In the genomic region with DNA sequence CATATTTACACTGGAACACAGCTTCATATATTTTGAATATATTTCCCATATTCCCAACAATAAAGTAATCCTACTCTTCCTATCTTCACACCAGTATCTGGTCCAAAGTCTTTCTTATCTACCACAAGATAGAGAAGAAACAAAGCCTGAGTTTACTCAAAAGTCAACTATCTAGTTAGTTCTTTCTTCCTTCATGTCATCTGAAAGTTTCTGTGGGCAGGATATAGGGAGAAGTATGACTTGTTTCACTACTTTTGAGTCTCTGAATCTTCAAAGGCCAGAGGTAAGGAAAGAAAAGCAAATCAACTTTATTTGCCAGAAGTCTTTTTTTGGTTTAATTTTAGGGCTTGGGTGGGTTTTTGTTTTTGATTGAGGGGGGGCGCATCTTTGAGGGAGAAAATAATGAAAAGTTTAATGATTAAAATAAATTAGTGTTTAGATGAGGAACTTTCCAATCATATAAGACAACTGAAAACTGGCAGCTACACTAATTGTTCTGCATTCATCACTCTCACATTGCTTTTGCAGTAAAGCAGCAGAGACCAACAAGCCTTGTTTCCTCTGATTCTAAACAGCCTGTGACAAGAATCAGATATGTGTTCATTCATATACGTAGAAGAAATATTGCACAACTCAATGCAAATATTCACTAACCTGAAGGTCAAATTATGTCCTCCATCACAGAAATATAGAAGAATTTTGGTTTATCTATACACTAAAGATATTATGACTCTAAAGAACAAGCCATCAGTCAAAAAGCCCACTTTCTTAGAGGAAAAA, we compare ENCODE assay signal across 11 cellular contexts. TPM values are rescaled to one million over a fixed set of nuclear protein-coding genes. Genes with fewer than 3 reads are reported as not detected.
DNase-seq lines count a peak whose midpoint lies in the region; ATAC-seq and TF ChIP-seq lines count a peak whose summit lies in the region.
"Had no signal": no experiment of that assay in that cellular context is flagged by ENCODE, and none has a peak within 500 bp of the region (broad histone marks: within the 10 kb centered on the region; RNA-seq: fewer than 3 reads in every experiment).

No MANE protein-coding gene starts in this region.

- peaks cover 53% of the 10 kb centered on the region for H4K20me1 ChIP-seq in PC-3 (ENCODE audit: low read length)

- H3K4me1 Mint-ChIP-seq in endodermal cell = peaks cover 39% of the 10 kb centered on the region

- H3K4me2 ChIP-seq in PC-3 (ENCODE audit: low read length) = no peak overlapping the region

- H3K36me3 ChIP-seq in endodermal cell (ENCODE audit: control insufficient read depth, insufficient read depth, low read length) (no peaks in the 10 kb centered on the region), PC-3 (ENCODE audit: low read depth, low read length) (0 out of 2 replicates have a peak, but pooled peaks cover 2% of the 10 kb centered on the region)

- 85 to 100% methylated on average over 1 to 2 of the region's 2 CpGs for WGBS in endodermal cell (ENCODE audit: insufficient coverage in 1 of 2, insufficient read length in 1 of 2), 2 experiments

- BruUV-seq in PC-3 (replicated peaks; lab: Mats Ljungman, UMichigan) = no TSS peak

- H3K9me3 Mint-ChIP-seq in endodermal cell = peaks cover 17% of the 10 kb centered on the region

- CTCF ChIA-PET in PC-3 (lab: Charles Lee) = no interaction called here

- no peaks in the 10 kb centered on the region for H3F3A ChIP-seq in PC-3 (ENCODE audit: low read length, unreplicated experiment)

- H3K27ac Mint-ChIP-seq in endodermal cell = no peak overlapping the region

- H3K36me3 Mint-ChIP-seq in endodermal cell (ENCODE audit: low read depth) = peaks cover 19% of the 10 kb centered on the region

- intact Hi-C loops in posterior vena cava (cut with DNase I) = no loop called here
- intact Hi-C loops in PC-3 (cut with micrococcal nuclease) = no loop called here

- no peak overlapping the region for H2AFZ ChIP-seq in PC-3 (ENCODE audit: low read length)

- no peak overlapping the region for H3K27ac ChIP-seq in endodermal cell (ENCODE audit: low read depth, low read length)
- H3K27ac ChIP-seq in PC-3 (ENCODE audit: low read length) = no peak overlapping the region
- H3K27ac ChIP-seq: SJSA1 had no signal

- H3K79me2 ChIP-seq in PC-3 (ENCODE audit: low read length) = peaks cover 96% of the 10 kb centered on the region

- H3K4me3 Mint-ChIP-seq in endodermal cell = peak overlapping the region; percentile 20

- ATAC-seq in GM18502 (IDR thresholded peaks at IDR 0.05; ENCODE audit: poor library complexity, unreplicated experiment) (peak; percentile 82), GM21423 (IDR thresholded peaks at IDR 0.05; ENCODE audit: unreplicated experiment) (peak; percentile 59), HG03432 (IDR thresholded peaks at IDR 0.05; ENCODE audit: unreplicated experiment) (peak; percentile 72), PC-3 (no peak), GM19328 (IDR thresholded peaks at IDR 0.05; ENCODE audit: unreplicated experiment) (no peak)

- no peaks in the 10 kb centered on the region for H3K27me3 Mint-ChIP-seq in endodermal cell (ENCODE audit: insufficient read depth)

- no peaks in the 10 kb centered on the region for H3K9me2 ChIP-seq in PC-3 (replicated peaks; ENCODE audit: low read length)

- TF ChIP-seq CTCF in endodermal cell (conservative IDR thresholded peaks at IDR 0.05) = no peak
- no peak for TF ChIP-seq CTCF in PC-3 (conservative IDR thresholded peaks at IDR 0.05; ENCODE audit: low read depth, low read length)

- POLR2A ChIA-PET in PC-3 (lab: Charles Lee; ENCODE audit: unreplicated experiment) = interaction anchor here (0.7 kb wide), 1 partner anchor 180 kb away, joined by 6 read pairs; no protein-coding TSS in a partner anchor

- H3K27me3 ChIP-seq in endodermal cell (ENCODE audit: control insufficient read depth, insufficient read depth, low read length, poor library complexity, severe bottlenecking) (no peaks in the 10 kb centered on the region), PC-3 (ENCODE audit: low read length) (no peaks in the 10 kb centered on the region)
- H3K27me3 ChIP-seq: SJSA1 had no signal

- H3K9me3 ChIP-seq in endodermal cell (ENCODE audit: control insufficient read depth, low read length) (peaks cover 15% of the 10 kb centered on the region), PC-3 (ENCODE audit: low read length) (no peaks in the 10 kb centered on the region)
- H3K9me3 ChIP-seq: SJSA1 had no signal

- no peak for DNase-seq in endodermal cell
- DNase-seq in posterior vena cava (ENCODE audit: low spot score) = no peak
- DNase-seq in amniotic stem cell (lab: John Stamatoyannopoulos, UW) = no peak
- no peak for DNase-seq in PC-3
- DNase-seq: anterior cingulate cortex, head of caudate nucleus had no signal

- H3K4me1 ChIP-seq in endodermal cell (ENCODE audit: control insufficient read depth, insufficient read depth, low read length) = peaks cover 15% of the 10 kb centered on the region
- no peaks in the 10 kb centered on the region for H3K4me1 ChIP-seq in PC-3 (ENCODE audit: insufficient read depth, low read length)
- H3K4me1 ChIP-seq: SJSA1 had no signal

- H3K4me3 ChIP-seq in endodermal cell (ENCODE audit: low read length) (peak overlapping the region; percentile 46), PC-3 (ENCODE audit: low read length) (no peak overlapping the region)
- H3K4me3 ChIP-seq: SJSA1 had no signal

- H3K9ac ChIP-seq in endodermal cell (ENCODE audit: extremely low read depth, low read length, poor library complexity, severe bottlenecking) (no peak overlapping the region), PC-3 (ENCODE audit: low read length) (no peak overlapping the region)

RNA-seq across cellular contexts. Expression of gene RYBP, which starts 19.6 kb away (rescaled TPM):
- total RNA-seq in endodermal cell (10 to 100 TPM; 25.7 to 30.9 TPM), posterior vena cava (10 to 100 TPM; 14.0 to 15.0 TPM), PC-3 (2014; rRNA removed) (5.5 and 7.4 TPM in 2 replicates)
- 19.5 TPM for polyA plus RNA-seq in endodermal cell (2013, experiment 1 of 2)
- 18.7 TPM for polyA plus RNA-seq in endodermal cell (2013, experiment 2 of 2)

Comparison
In these comparisons a context has a peak if more than half of its experiments do, and no peak if none do; other contexts are left out.
1. ATAC-seq: peak in GM18502 (single experiment), GM21423 (single experiment) and HG03432 (single experiment); none in PC-3 (single experiment) and GM19328 (single experiment).